Comparison of ENCODE assay signal across 36 cellular contexts in the genomic region with DNA sequence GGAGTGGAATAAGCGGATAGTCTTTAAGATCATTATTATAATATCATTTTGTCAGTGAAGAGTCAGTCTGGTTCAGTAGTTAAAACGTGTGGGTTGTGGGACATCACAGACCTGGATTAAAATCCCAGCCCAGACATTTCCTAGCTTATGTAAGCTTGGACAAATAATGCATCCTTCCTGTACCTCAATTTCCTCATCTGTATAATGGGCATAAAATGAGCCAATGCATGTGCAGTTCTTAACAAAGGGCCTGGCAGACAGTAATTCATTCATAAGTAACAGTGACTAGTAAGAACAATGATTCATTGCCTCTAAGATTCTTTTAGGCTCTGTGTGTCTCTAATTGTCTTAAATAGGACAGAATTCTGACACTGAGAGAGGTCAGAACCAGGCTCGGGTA.
"Had no signal": no experiment of that assay in that cellular context is flagged by ENCODE, and none has a peak within 500 bp of the region (broad histone marks: within the 10 kb centered on the region; RNA-seq: fewer than 3 reads in every experiment).

No MANE protein-coding gene starts in this region.

- H3K9ac ChIP-seq: KMS-11 had no signal

- H3K9me3 ChIP-seq: MG63 had no signal

- H3K4me2 ChIP-seq: KMS-11 had no signal

- DNase-seq: Karpas-422, Kasumi-1, MG63, MM.1S, MV-4-11, NCI-H1048, NCI-H1092, NCI-H1092 treated with DMSO at 0.1 percent for 48 hours, NCI-H1105, NCI-H1105 treated with DMSO at 0.1 percent for 48 hours, NCI-H1417, NCI-H1417 treated with DMSO at 0.1 percent for 48 hours, NCI-H1436, NCI-H1436 treated with DMSO at 0.1 percent for 48 hours, NCI-H146, NCI-H1694, NCI-H1694 treated with DMSO at 0.1 percent for 48 hours, NCI-H187, NCI-H187 treated with DMSO at 0.1 percent for 48 hours, NCI-H1930, NCI-H2029, NCI-H2029 treated with DMSO at 0.1 percent for 48 hours, NCI-H2081, NCI-H2081 treated with DMSO at 0.1 percent for 48 hours, NCI-H2107, NCI-H2171, NCI-H2171 treated with DMSO at 0.1 percent for 48 hours, NCI-H2227 treated with DMSO at 0.1 percent for 48 hours, NCI-H226, NCI-H345, NCI-H446, NCI-H446 treated with DMSO at 0.1 percent for 48 hours, NCI-H510A, NCI-H510A treated with DMSO at 0.1 percent for 48 hours, NCI-H524 had no signal

- H3K4me3 ChIP-seq: MG63 had no signal

- H3K27me3 ChIP-seq: MG63 had no signal

- H3K27ac ChIP-seq: KMS-11 had no signal

- H3K36me3 ChIP-seq: MG63 had no signal
